ENCODE assay signal across 27 cellular contexts in genomic region chr12:119664642-119665041, GRCh38.
"Had no signal": no experiment of that assay in that cellular context is flagged by ENCODE, and none has a peak within 500 bp of the region (broad histone marks: within the 10 kb centered on the region; RNA-seq: fewer than 3 reads in every experiment).

No MANE protein-coding gene starts in this region.

- H3K9me3 ChIP-seq: mucosa of descending colon, neutrophil, pancreas, prostate gland, right atrium auricular region, stomach, thyroid gland, vagina had no signal

- H3K27me3 ChIP-seq: neutrophil, pancreas, right atrium auricular region, stomach, thyroid gland, vagina had no signal

- FAIRE-seq: endometrium, frontal cortex, pancreas had no signal

- H3K4me3 ChIP-seq: lung, mucosa of descending colon, pancreas, prostate gland, right atrium auricular region, skin epidermis, stomach, thyroid gland, vagina had no signal

- H3K4me1 ChIP-seq: prostate gland had no signal

- DNase-seq: cortex of kidney; effector memory CD8-positive, alpha-beta T cell; hypothalamus; immature natural killer cell; islet precursor cell; kidney glomerular epithelial cell; left colon; left ventricle myocardium superior; mucosa of descending colon; naive B cell; stimulated activated CD4-positive, alpha-beta T cell treated with anti-CD3 and anti-CD28 coated beads, Interleukin-1b, Interleukin-23, amount 100 ng/mL, for 48 hours; stimulated activated CD4-positive, alpha-beta T cell treated with anti-CD3 and anti-CD28 coated beads, Interleukin-4, amount 100 ng/mL, for 1 hour; stimulated activated CD8-positive, alpha-beta memory T cell treated with anti-CD3 and anti-CD28 coated beads, Interleukin-4, amount 100 ng/mL, for 48 hours; stimulated activated naive CD4-positive, alpha-beta T cell treated with Interleukin-2 at 50 U/mL for 16 hours; stomach; thyroid gland; trophoblast cell had no signal

- H3K36me3 ChIP-seq: neutrophil, pancreas, prostate gland, right atrium auricular region, stomach, thyroid gland, vagina had no signal

- ATAC-seq: effector memory CD8-positive, alpha-beta T cell; left colon; left ventricle myocardium superior; mucosa of descending colon; natural killer cell treated with Interleukin-12 subunit alpha and Interleukin-12 subunit beta and Interleukin-15 and Interleukin-18, amount 100 ng/mL, for 72 hours; pancreas had no signal

- H3K27ac ChIP-seq: neutrophil, pancreas, prostate gland, right atrium auricular region, skin epidermis, stomach, thyroid gland, vagina had no signal
